In the genomic region with DNA sequence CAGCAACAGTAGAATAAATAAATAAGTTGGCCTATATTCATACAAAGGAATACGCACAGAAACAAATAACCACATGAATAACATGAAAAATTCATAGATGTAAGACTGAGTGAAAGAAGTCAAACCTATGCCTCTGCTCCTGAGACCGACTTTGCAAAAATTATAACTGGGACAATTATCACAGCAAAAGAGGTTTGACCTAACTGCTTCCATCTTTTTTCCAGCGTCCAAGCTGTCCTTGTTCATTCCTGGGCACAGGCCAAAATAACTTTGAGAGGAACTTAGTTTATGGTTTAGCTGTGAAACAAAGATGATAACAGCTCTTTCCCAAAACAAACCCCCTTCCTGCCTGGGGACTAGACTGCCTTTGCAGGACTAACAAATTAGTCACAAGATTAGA, we compare ENCODE assay signal across 1 cellular context.
TF ChIP-seq lines count a peak whose summit lies in the region.
"Not testable (repeated sequence)": the region's sequence is repeated elsewhere in the genome, so short reads cannot be mapped to it uniquely, and the experiment has no call there.

No MANE protein-coding gene starts in this region.

TF ChIP-seq in K562, 482 proteins besides CTCF, POLR2A, EP300 and RAD21:
- TF ChIP-seq, protein P1, sequence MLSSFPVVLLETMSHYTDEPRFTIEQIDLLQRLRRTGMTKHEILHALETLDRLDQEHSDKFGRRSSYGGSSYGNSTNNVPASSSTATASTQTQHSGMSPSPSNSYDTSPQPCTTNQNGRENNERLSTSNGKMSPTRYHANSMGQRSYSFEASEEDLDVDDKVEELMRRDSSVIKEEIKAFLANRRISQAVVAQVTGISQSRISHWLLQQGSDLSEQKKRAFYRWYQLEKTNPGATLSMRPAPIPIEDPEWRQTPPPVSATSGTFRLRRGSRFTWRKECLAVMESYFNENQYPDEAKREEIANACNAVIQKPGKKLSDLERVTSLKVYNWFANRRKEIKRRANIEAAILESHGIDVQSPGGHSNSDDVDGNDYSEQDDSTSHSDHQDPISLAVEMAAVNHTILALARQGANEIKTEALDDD (IDR thresholded peaks at IDR 0.05), result 0 out of 2 replicates have a peak, but pooled peaks have one; percentile 54
- TF ChIP-seq NR4A1 (CRISPR knock-in tag; IDR thresholded peaks at IDR 0.05); NR2C1 (IDR thresholded peaks at IDR 0.05): not testable (repeated sequence)
- TF ChIP-seq NR4A1 (tag; IDR thresholded peaks at IDR 0.05) (peak; percentile 71; the same call in 1 of the 2 replicates), KLF6 (CRISPR knock-in tag; IDR thresholded peaks at IDR 0.05; ENCODE audit: borderline replicate concordance) (peak; percentile 82; the same call in 1 of the 2 replicates), PTRF (tag; IDR thresholded peaks at IDR 0.05) (peak; percentile 58; the same call in 1 of the 2 replicates), PTTG1 (tag; IDR thresholded peaks at IDR 0.05; ENCODE audit: low read depth) (peak; percentile 56; the same call in 1 of the 2 replicates), ZNF507 (tag; conservative IDR thresholded peaks at IDR 0.05) (peak; percentile 78), NR2C1 (tag; IDR thresholded peaks at IDR 0.05) (peak; percentile 34; the same call in 1 of the 2 replicates), ZNF644 (tag; IDR thresholded peaks at IDR 0.05; ENCODE audit: low read depth) (0 out of 2 replicates have a peak, but pooled peaks have one; percentile 62)
- TF ChIP-seq, protein P2, sequence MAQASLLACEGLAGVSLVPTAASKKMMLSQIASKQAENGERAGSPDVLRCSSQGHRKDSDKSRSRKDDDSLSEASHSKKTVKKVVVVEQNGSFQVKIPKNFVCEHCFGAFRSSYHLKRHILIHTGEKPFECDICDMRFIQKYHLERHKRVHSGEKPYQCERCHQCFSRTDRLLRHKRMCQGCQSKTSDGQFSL (CRISPR knock-in tag; IDR thresholded peaks at IDR 0.05), result not testable (repeated sequence)
- TF ChIP-seq, protein P2 (tag; IDR thresholded peaks at IDR 0.05), result peak in 1 of 2 experiments; percentile 78; a peak in 2 of 4 replicates
- TF ChIP-seq, protein P3, sequence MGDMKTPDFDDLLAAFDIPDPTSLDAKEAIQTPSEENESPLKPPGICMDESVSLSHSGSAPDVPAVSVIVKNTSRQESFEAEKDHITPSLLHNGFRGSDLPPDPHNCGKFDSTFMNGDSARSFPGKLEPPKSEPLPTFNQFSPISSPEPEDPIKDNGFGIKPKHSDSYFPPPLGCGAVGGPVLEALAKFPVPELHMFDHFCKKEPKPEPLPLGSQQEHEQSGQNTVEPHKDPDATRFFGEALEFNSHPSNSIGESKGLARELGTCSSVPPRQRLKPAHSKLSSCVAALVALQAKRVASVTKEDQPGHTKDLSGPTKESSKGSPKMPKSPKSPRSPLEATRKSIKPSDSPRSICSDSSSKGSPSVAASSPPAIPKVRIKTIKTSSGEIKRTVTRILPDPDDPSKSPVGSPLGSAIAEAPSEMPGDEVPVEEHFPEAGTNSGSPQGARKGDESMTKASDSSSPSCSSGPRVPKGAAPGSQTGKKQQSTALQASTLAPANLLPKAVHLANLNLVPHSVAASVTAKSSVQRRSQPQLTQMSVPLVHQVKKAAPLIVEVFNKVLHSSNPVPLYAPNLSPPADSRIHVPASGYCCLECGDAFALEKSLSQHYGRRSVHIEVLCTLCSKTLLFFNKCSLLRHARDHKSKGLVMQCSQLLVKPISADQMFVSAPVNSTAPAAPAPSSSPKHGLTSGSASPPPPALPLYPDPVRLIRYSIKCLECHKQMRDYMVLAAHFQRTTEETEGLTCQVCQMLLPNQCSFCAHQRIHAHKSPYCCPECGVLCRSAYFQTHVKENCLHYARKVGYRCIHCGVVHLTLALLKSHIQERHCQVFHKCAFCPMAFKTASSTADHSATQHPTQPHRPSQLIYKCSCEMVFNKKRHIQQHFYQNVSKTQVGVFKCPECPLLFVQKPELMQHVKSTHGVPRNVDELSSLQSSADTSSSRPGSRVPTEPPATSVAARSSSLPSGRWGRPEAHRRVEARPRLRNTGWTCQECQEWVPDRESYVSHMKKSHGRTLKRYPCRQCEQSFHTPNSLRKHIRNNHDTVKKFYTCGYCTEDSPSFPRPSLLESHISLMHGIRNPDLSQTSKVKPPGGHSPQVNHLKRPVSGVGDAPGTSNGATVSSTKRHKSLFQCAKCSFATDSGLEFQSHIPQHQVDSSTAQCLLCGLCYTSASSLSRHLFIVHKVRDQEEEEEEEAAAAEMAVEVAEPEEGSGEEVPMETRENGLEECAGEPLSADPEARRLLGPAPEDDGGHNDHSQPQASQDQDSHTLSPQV (IDR thresholded peaks at IDR 0.05), result peak; percentile 68
